1 cellular context compared by ENCODE assay signal in genomic region chr9:127734747-127735529, GRCh38.
TF ChIP-seq lines count a peak whose summit lies in the region.

Gene TOR2A, minus strand, starts transcription at chr9:127735294. Its CDS starts 24 bp downstream, at chr9:127735270.

TF ChIP-seq in HepG2, 621 proteins besides CTCF, POLR2A, EP300 and RAD21 (continued from another document and continues in another):
- no peak for TF ChIP-seq FOXP1 (IDR thresholded peaks at IDR 0.05)
- no peak for TF ChIP-seq FOXP1 (CRISPR knock-in tag; IDR thresholded peaks at IDR 0.05)
- no peak; the same call in 1 of the 2 replicates for TF ChIP-seq BCL3 (CRISPR knock-in tag; IDR thresholded peaks at IDR 0.05)
- peak; percentile 85; the same call in 1 of the 2 replicates for TF ChIP-seq ZFP62 (CRISPR knock-in tag; IDR thresholded peaks at IDR 0.05)
- TF ChIP-seq ZNF44 (CRISPR knock-in tag; IDR thresholded peaks at IDR 0.05) = no peak
- no peak for TF ChIP-seq ZNF136 (CRISPR knock-in tag; IDR thresholded peaks at IDR 0.05; ENCODE audit: low read depth)
- peak; percentile 80 for TF ChIP-seq CREB1 (IDR thresholded peaks at IDR 0.05)
- TF ChIP-seq CREB1 (CRISPR knock-in tag; IDR thresholded peaks at IDR 0.05) = no peak
- no peak for TF ChIP-seq ZNF891 (CRISPR knock-in tag; IDR thresholded peaks at IDR 0.05)
- TF ChIP-seq RBM22 (optimal IDR thresholded peaks at IDR 0.05; ENCODE audit: low read length) = peak; percentile 99
- TF ChIP-seq TAF15 (IDR thresholded peaks at IDR 0.05; ENCODE audit: low read depth, low read length, poor library complexity, severe bottlenecking) = no peak
- TF ChIP-seq ZBTB21 (CRISPR knock-in tag; IDR thresholded peaks at IDR 0.05) = no peak
- TF ChIP-seq ZNF275 (CRISPR knock-in tag; IDR thresholded peaks at IDR 0.05; ENCODE audit: borderline replicate concordance) = no peak
- TF ChIP-seq PITX1 (CRISPR knock-in tag; IDR thresholded peaks at IDR 0.05) = no peak
- no peak; the same call in none of the 2 replicates for TF ChIP-seq ETV5 (CRISPR knock-in tag; IDR thresholded peaks at IDR 0.05; ENCODE audit: borderline replicate concordance)
- TF ChIP-seq ZNF292 (CRISPR knock-in tag; IDR thresholded peaks at IDR 0.05; ENCODE audit: borderline replicate concordance, low read depth) = no peak
- TF ChIP-seq, protein P1, sequence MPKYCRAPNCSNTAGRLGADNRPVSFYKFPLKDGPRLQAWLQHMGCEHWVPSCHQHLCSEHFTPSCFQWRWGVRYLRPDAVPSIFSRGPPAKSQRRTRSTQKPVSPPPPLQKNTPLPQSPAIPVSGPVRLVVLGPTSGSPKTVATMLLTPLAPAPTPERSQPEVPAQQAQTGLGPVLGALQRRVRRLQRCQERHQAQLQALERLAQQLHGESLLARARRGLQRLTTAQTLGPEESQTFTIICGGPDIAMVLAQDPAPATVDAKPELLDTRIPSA (CRISPR knock-in tag; IDR thresholded peaks at IDR 0.05; ENCODE audit: borderline replicate concordance) = peak; percentile 26; the same call in 1 of the 2 replicates
- TF ChIP-seq PPARG (CRISPR knock-in tag; conservative IDR thresholded peaks at IDR 0.05) = peak; percentile 12
- TF ChIP-seq KLF11 (CRISPR knock-in tag; IDR thresholded peaks at IDR 0.05) = no peak
- TF ChIP-seq ZBTB8A (CRISPR knock-in tag; IDR thresholded peaks at IDR 0.05; ENCODE audit: borderline replicate concordance, low read depth) = no peak
- TF ChIP-seq, protein P2, sequence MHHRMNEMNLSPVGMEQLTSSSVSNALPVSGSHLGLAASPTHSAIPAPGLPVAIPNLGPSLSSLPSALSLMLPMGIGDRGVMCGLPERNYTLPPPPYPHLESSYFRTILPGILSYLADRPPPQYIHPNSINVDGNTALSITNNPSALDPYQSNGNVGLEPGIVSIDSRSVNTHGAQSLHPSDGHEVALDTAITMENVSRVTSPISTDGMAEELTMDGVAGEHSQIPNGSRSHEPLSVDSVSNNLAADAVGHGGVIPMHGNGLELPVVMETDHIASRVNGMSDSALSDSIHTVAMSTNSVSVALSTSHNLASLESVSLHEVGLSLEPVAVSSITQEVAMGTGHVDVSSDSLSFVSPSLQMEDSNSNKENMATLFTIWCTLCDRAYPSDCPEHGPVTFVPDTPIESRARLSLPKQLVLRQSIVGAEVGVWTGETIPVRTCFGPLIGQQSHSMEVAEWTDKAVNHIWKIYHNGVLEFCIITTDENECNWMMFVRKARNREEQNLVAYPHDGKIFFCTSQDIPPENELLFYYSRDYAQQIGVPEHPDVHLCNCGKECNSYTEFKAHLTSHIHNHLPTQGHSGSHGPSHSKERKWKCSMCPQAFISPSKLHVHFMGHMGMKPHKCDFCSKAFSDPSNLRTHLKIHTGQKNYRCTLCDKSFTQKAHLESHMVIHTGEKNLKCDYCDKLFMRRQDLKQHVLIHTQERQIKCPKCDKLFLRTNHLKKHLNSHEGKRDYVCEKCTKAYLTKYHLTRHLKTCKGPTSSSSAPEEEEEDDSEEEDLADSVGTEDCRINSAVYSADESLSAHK (CRISPR knock-in tag; IDR thresholded peaks at IDR 0.05; ENCODE audit: borderline replicate concordance) = no peak
- TF ChIP-seq ZNF414 (CRISPR knock-in tag; IDR thresholded peaks at IDR 0.05) = no peak; the same call in 1 of the 2 replicates
- TF ChIP-seq, protein P3, sequence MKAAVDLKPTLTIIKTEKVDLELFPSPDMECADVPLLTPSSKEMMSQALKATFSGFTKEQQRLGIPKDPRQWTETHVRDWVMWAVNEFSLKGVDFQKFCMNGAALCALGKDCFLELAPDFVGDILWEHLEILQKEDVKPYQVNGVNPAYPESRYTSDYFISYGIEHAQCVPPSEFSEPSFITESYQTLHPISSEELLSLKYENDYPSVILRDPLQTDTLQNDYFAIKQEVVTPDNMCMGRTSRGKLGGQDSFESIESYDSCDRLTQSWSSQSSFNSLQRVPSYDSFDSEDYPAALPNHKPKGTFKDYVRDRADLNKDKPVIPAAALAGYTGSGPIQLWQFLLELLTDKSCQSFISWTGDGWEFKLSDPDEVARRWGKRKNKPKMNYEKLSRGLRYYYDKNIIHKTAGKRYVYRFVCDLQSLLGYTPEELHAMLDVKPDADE (CRISPR knock-in tag; IDR thresholded peaks at IDR 0.05) = no peak
- peak; percentile 80; the same call in 1 of the 2 replicates for TF ChIP-seq KIAA2018 (CRISPR knock-in tag; IDR thresholded peaks at IDR 0.05; ENCODE audit: borderline replicate concordance)
- TF ChIP-seq REXO4 (CRISPR knock-in tag; IDR thresholded peaks at IDR 0.05; ENCODE audit: borderline replicate concordance) = no peak
- TF ChIP-seq ZNF570 (CRISPR knock-in tag; IDR thresholded peaks at IDR 0.05; ENCODE audit: borderline replicate concordance) = no peak
- TF ChIP-seq TARDBP (CRISPR knock-in tag; IDR thresholded peaks at IDR 0.05) = peak; percentile 75
- TF ChIP-seq ZNF775 (CRISPR knock-in tag; IDR thresholded peaks at IDR 0.05; ENCODE audit: borderline replicate concordance) = 0 out of 2 replicates have a peak, but pooled peaks have one; percentile 66
- TF ChIP-seq ZSCAN20 (CRISPR knock-in tag; IDR thresholded peaks at IDR 0.05; ENCODE audit: borderline replicate concordance) = no peak
- TF ChIP-seq FOXO4 (CRISPR knock-in tag; conservative IDR thresholded peaks at IDR 0.05) = no peak
- no peak for TF ChIP-seq ARID2 (CRISPR knock-in tag; IDR thresholded peaks at IDR 0.05; ENCODE audit: borderline replicate concordance)
- peak; percentile 32; the same call in 1 of the 2 replicates for TF ChIP-seq ZNF598 (CRISPR knock-in tag; IDR thresholded peaks at IDR 0.05; ENCODE audit: borderline replicate concordance)
- 0 out of 2 replicates have a peak, but pooled peaks have one; percentile 21 for TF ChIP-seq KDM4B (CRISPR knock-in tag; IDR thresholded peaks at IDR 0.05)
- TF ChIP-seq ZNF766 (CRISPR knock-in tag; IDR thresholded peaks at IDR 0.05; ENCODE audit: borderline replicate concordance) = peak; percentile 72; the same call in 1 of the 2 replicates
- no peak for TF ChIP-seq GLI4 (CRISPR knock-in tag; IDR thresholded peaks at IDR 0.05; ENCODE audit: borderline replicate concordance)
- TF ChIP-seq ATF6 (CRISPR knock-in tag; conservative IDR thresholded peaks at IDR 0.05) = peak; percentile 5; the same call in 1 of the 2 replicates
- no peak for TF ChIP-seq MLLT10 (CRISPR knock-in tag; IDR thresholded peaks at IDR 0.05)
- no peak for TF ChIP-seq ZNF256 (CRISPR knock-in tag; conservative IDR thresholded peaks at IDR 0.05)
- TF ChIP-seq, protein P4, sequence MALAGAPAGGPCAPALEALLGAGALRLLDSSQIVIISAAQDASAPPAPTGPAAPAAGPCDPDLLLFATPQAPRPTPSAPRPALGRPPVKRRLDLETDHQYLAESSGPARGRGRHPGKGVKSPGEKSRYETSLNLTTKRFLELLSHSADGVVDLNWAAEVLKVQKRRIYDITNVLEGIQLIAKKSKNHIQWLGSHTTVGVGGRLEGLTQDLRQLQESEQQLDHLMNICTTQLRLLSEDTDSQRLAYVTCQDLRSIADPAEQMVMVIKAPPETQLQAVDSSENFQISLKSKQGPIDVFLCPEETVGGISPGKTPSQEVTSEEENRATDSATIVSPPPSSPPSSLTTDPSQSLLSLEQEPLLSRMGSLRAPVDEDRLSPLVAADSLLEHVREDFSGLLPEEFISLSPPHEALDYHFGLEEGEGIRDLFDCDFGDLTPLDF (CRISPR knock-in tag; IDR thresholded peaks at IDR 0.05) = peak; percentile 70; the same call in 1 of the 2 replicates
- no peak for TF ChIP-seq ZNF644 (CRISPR knock-in tag; IDR thresholded peaks at IDR 0.05; ENCODE audit: low read depth)
